ENCODE assay signal across 8 cellular contexts in genomic region chr11:103091024-103091423, GRCh38. TPM values are rescaled to one million over a fixed set of nuclear protein-coding genes. Genes with fewer than 3 reads are reported as not detected.
DNase-seq lines count a peak whose midpoint lies in the region; ATAC-seq and TF ChIP-seq lines count a peak whose summit lies in the region.

No MANE protein-coding gene starts in this region.

- peaks cover 0 to 8% (median 2%) of the 10 kb centered on the region in 7 donors for H3K9me3 Mint-ChIP-seq in CD14-positive monocyte

- H3K4me3 ChIP-seq in Panc1 (ENCODE audit: low read depth in 2 of 2, low read length in 2 of 2) (peak overlapping the region; percentile 86 to 93), endocrine pancreas (ENCODE audit: control insufficient read depth, insufficient read depth, low read length) (peak overlapping the region; percentile 89), neuron (ENCODE audit: low read length) (peak overlapping the region; percentile 91)

- peak overlapping the region; percentile 51 for H3K9ac ChIP-seq in endocrine pancreas (ENCODE audit: control insufficient read depth, insufficient read depth, low read length)

- in situ Hi-C loops in Panc1 (cut with HindIII; ENCODE audit: low pct_unique_long_range_greater_than_20kb, low sequenced_read_pairs), result no loop called here

- intact Hi-C loops in CD14-positive monocyte (cut with micrococcal nuclease) (no loop called here), Panc1 (cut with micrococcal nuclease; ENCODE audit: unreplicated experiment) (no loop called here)

- peaks cover 21% of the 10 kb centered on the region for H3K36me3 ChIP-seq in Panc1 (ENCODE audit: control insufficient read depth, insufficient read depth, low read length)
- H3K36me3 ChIP-seq in endocrine pancreas (ENCODE audit: control insufficient read depth, insufficient read depth, low read length), result no peaks in the 10 kb centered on the region
- H3K36me3 ChIP-seq in neuron (ENCODE audit: insufficient read depth, low read length), result peaks cover 19% of the 10 kb centered on the region

- peak overlapping the region; percentile 97 for H3K27ac ChIP-seq in Panc1 (ENCODE audit: low read length)

- DNase-seq in CD14-positive monocyte (ENCODE audit: low spot score), result no peak
- no peak for DNase-seq in Panc1 (ENCODE audit: low read depth, low spot score)
- no peak for DNase-seq in AG08395 (ENCODE audit: low spot score)
- DNase-seq in stimulated activated CD8-positive, alpha-beta memory T cell treated with anti-CD3 and anti-CD28 coated beads, Interleukin-4, amount 100 ng/mL, for 48 hours, result no peak
- DNase-seq in T1000 (lab: John Stamatoyannopoulos, UW), result no peak

- POLR2A ChIA-PET in Panc1 (lab: Charles Lee), result interaction anchor here (0.6 to 2.0 kb wide), 2 partner anchors 18 to 517 kb away, joined by 5 to 14 read pairs; partner anchors contain the start of gene DYNC2H1

- peaks cover 6 to 24% (median 19%) of the 10 kb centered on the region in 3 donors for H3K27me3 Mint-ChIP-seq in CD14-positive monocyte (ENCODE audit: low read depth in 3 of 3)

- H3K27me3 ChIP-seq in Panc1 (ENCODE audit: control insufficient read depth, insufficient read depth, low read length) (peaks cover 2% of the 10 kb centered on the region; the same call in 1 of the 2 replicates), endocrine pancreas (ENCODE audit: control insufficient read depth, insufficient read depth, low read length) (no peaks in the 10 kb centered on the region), neuron (ENCODE audit: insufficient read depth, low read length) (no peaks in the 10 kb centered on the region)

- ATAC-seq in GM21723 (IDR thresholded peaks at IDR 0.05; ENCODE audit: unreplicated experiment), result peak; percentile 9
- ATAC-seq in Panc1, result peak; percentile 35

- TF ChIP-seq CTCF in CD14-positive monocyte (IDR thresholded peaks at IDR 0.05) (no peak), Panc1 (IDR thresholded peaks at IDR 0.05) (no peak)

- H3K4me1 Mint-ChIP-seq in CD14-positive monocyte, result peaks cover 22% of the 10 kb centered on the region

- H3K9me3 ChIP-seq in Panc1 (ENCODE audit: control insufficient read depth, insufficient read depth, low read depth, low read length), result no peaks in the 10 kb centered on the region
- no peaks in the 10 kb centered on the region for H3K9me3 ChIP-seq in endocrine pancreas (ENCODE audit: control insufficient read depth, low read length)
- no peaks in the 10 kb centered on the region for H3K9me3 ChIP-seq in neuron (ENCODE audit: low read length)

- H3K36me3 Mint-ChIP-seq in CD14-positive monocyte, result peaks cover 15 to 17% of the 10 kb centered on the region in 2 donors

- H2AFZ ChIP-seq in neuron (ENCODE audit: low read depth, low read length), result no peak overlapping the region

- no peak overlapping the region for H3K27ac Mint-ChIP-seq in CD14-positive monocyte

- peaks cover 17% of the 10 kb centered on the region for H3K4me1 ChIP-seq in Panc1 (ENCODE audit: control insufficient read depth, insufficient read depth, low read length)
- H3K4me1 ChIP-seq in endocrine pancreas (ENCODE audit: control insufficient read depth, insufficient read depth, low read length), result peaks cover 30% of the 10 kb centered on the region
- H3K4me1 ChIP-seq in neuron (ENCODE audit: insufficient read depth, low read length), result peaks cover 13% of the 10 kb centered on the region

- CTCF ChIA-PET in Panc1 (lab: Charles Lee), result no interaction called here

- no TSS peak for BruUV-seq in Panc1 (replicated peaks; lab: Mats Ljungman, UMichigan)

- H3K4me3 Mint-ChIP-seq in CD14-positive monocyte, result peak overlapping the region; percentile 89 to 96

RNA-seq across cellular contexts. Expression of gene DCUN1D5, which starts 0.9 kb away (rescaled TPM):
- 10 to 100 TPM; 19.5 to 20.3 TPM for polyA plus RNA-seq in CD14-positive monocyte
- 68.3 TPM for total RNA-seq in Panc1 (2021; ENCODE audit: unreplicated experiment)
- polyA plus RNA-seq in Panc1 (2012; ENCODE audit: insufficient read length), result 61.2 TPM

RNA-seq across cellular contexts. Expression of gene DYNC2H1, which starts 18.2 kb away (rescaled TPM):
- under 1 TPM; 0.10 to 0.36 TPM for polyA plus RNA-seq in CD14-positive monocyte
- total RNA-seq in Panc1 (2021; ENCODE audit: unreplicated experiment), result 12.4 TPM
- 6.7 TPM for polyA plus RNA-seq in Panc1 (2012; ENCODE audit: insufficient read length)
